8 cellular contexts compared by ENCODE assay signal in genomic region chr7:94632338-94633024, GRCh38. TPM values are rescaled to one million over a fixed set of nuclear protein-coding genes. Genes with fewer than 3 reads are reported as not detected.
A peak's percentile ranks its signal among the peaks of the same experiment; 100 is the strongest.
DNase-seq lines count a peak whose midpoint lies in the region; ATAC-seq lines count a peak whose summit lies in the region.

No MANE protein-coding gene starts in this region.

- H3K9me3 Mint-ChIP-seq in activated naive CD4-positive, alpha-beta T cell treated with anti-CD3 and anti-CD28 coated beads, Interleukin-2, amount 50 U/mL, for 72 hours, result no peaks in the 10 kb centered on the region

- H3K36me3 Mint-ChIP-seq in activated naive CD4-positive, alpha-beta T cell treated with anti-CD3 and anti-CD28 coated beads, Interleukin-2, amount 50 U/mL, for 72 hours, result no peaks in the 10 kb centered on the region

- peak overlapping the region; percentile 40 for H3K9ac ChIP-seq in endocrine pancreas (ENCODE audit: control insufficient read depth, insufficient read depth, low read length)

- no peaks in the 10 kb centered on the region for H3K9me3 ChIP-seq in endocrine pancreas (ENCODE audit: control insufficient read depth, low read length)

- no peaks in the 10 kb centered on the region for H3K36me3 ChIP-seq in endocrine pancreas (ENCODE audit: control insufficient read depth, insufficient read depth, low read length)

- H3K4me1 ChIP-seq in endocrine pancreas (ENCODE audit: control insufficient read depth, insufficient read depth, low read length), result peaks cover 69% of the 10 kb centered on the region

- H3K27ac Mint-ChIP-seq in activated naive CD4-positive, alpha-beta T cell treated with anti-CD3 and anti-CD28 coated beads, Interleukin-2, amount 50 U/mL, for 72 hours, result no peak overlapping the region

- no peaks in the 10 kb centered on the region for H3K27me3 ChIP-seq in endocrine pancreas (ENCODE audit: control insufficient read depth, insufficient read depth, low read length)

- peak; percentile 28 to 99 for ATAC-seq in activated naive CD4-positive, alpha-beta T cell treated with anti-CD3 and anti-CD28 coated beads, Interleukin-2, amount 50 U/mL, for 72 hours
- ATAC-seq in GM21717 (IDR thresholded peaks at IDR 0.05; ENCODE audit: unreplicated experiment), result no peak

- peak overlapping the region; percentile 84 for H3K4me3 ChIP-seq in endocrine pancreas (ENCODE audit: control insufficient read depth, insufficient read depth, low read length)

- DNase-seq in activated naive CD4-positive, alpha-beta T cell treated with anti-CD3 and anti-CD28 coated beads, Interleukin-2, amount 50 U/mL, for 72 hours (ENCODE audit: low spot score in 2 of 2), result no peak
- DNase-seq in activated naive CD4-positive, alpha-beta T cell treated with Interleukin-2 at 50 U/mL for 16 hours, result no peak
- DNase-seq in NCI-H1436 treated with DMSO at 0.1 percent for 48 hours (lab: John Stamatoyannopoulos, UW) (peak; percentile 22), stromal cell of bone marrow (ENCODE audit: low read depth) (peak; percentile 90), iPS-NIHi7 (ENCODE audit: extremely low spot score) (no peak)
- DNase-seq in activated CD4-positive, alpha-beta T cell treated with anti-CD3 and anti-CD28 coated beads for 4 hours, result no peak

RNA-seq across cellular contexts. Expression of gene SGCE, which starts 23.5 kb away (rescaled TPM):
- under 1 TPM; 0.31 to 0.64 TPM for total RNA-seq in activated naive CD4-positive, alpha-beta T cell treated with anti-CD3 and anti-CD28 coated beads, Interleukin-2, amount 50 U/mL, for 72 hours

Comparison
In these comparisons a context has a peak if more than half of its experiments do, and no peak if none do; other contexts are left out.
1. DNase-seq: peak in NCI-H1436 treated with DMSO at 0.1 percent for 48 hours (single experiment) and stromal cell of bone marrow (single experiment); none in activated naive CD4-positive, alpha-beta T cell treated with anti-CD3 and anti-CD28 coated beads, Interleukin-2, amount 50 U/mL, for 72 hours (0 of 2), activated naive CD4-positive, alpha-beta T cell treated with Interleukin-2 at 50 U/mL for 16 hours (single experiment), activated CD4-positive, alpha-beta T cell treated with anti-CD3 and anti-CD28 coated beads for 4 hours (0 of 2) and iPS-NIHi7 (single experiment).